24 cellular contexts compared by ENCODE assay signal in genomic region chr4:168651864-168652263, GRCh38.
"Had no signal": no experiment of that assay in that cellular context is flagged by ENCODE, and none has a peak within 500 bp of the region (broad histone marks: within the 10 kb centered on the region; RNA-seq: fewer than 3 reads in every experiment).

No MANE protein-coding gene starts in this region.

- DNase-seq: activated CD4-positive, alpha-beta memory T cell treated with anti-CD3 and anti-CD28 coated beads, Interleukin-2, amount 10 ng/mL, durations not matched to agents 7 days and 5 days; activated CD4-positive, alpha-beta T cell treated with anti-CD3 and anti-CD28 coated beads for 48 hours; activated CD4-positive, CD25-positive, alpha-beta regulatory T cell; activated effector memory CD4-positive, alpha-beta T cell treated with anti-CD3 and anti-CD28 coated beads, Interleukin-2, amount 50 U/mL, for 16 hours; activated naive CD4-positive, alpha-beta T cell treated with anti-CD3 and anti-CD28 coated beads, Interleukin-2, amount 50 U/mL, for 16 hours; activated naive CD8-positive, alpha-beta T cell treated with anti-CD3 and anti-CD28 coated beads, Interleukin-2, amount 50 U/mL, for 24 hours; body of pancreas; dermis blood vessel endothelial cell; effector memory CD4-positive, alpha-beta T cell; foreskin melanocyte; hippocampal formation; left ventricle myocardium inferior; midbrain; psoas muscle; stimulated activated CD4-positive, alpha-beta T cell treated with anti-CD3 and anti-CD28 coated beads, Interleukin-1b, Interleukin-23, amount 100 ng/mL, for 48 hours; stimulated activated naive CD8-positive, alpha-beta T cell treated with anti-CD3 and anti-CD28 coated beads, Interleukin-15, amount 100 ng/mL, for 72 hours; T1000 had no signal

- H3K36me3 ChIP-seq: cardiac muscle cell, left ventricle myocardium inferior, neural progenitor cell, right atrium auricular region, tibial nerve had no signal

- FAIRE-seq: endothelial cell of umbilical vein, urothelium cell line had no signal

- H3K27ac ChIP-seq: body of pancreas, cardiac muscle cell, left ventricle myocardium inferior, neural progenitor cell, psoas muscle, tibial nerve had no signal

- H3K4me3 ChIP-seq: body of pancreas, cardiac muscle cell, left ventricle myocardium inferior, neural progenitor cell, psoas muscle, right atrium auricular region, tibial nerve had no signal

- H3K4me1 Mint-ChIP-seq: activated CD4-positive, alpha-beta memory T cell treated with anti-CD3 and anti-CD28 coated beads, Interleukin-2, amount 10 ng/mL, durations not matched to agents 7 days and 5 days; activated naive CD8-positive, alpha-beta T cell treated with anti-CD3 and anti-CD28 coated beads, Interleukin-2, amount 50 U/mL, for 24 hours had no signal

- H3K27ac Mint-ChIP-seq: activated CD4-positive, alpha-beta memory T cell treated with anti-CD3 and anti-CD28 coated beads, Interleukin-2, amount 10 ng/mL, durations not matched to agents 7 days and 5 days; activated naive CD8-positive, alpha-beta T cell treated with anti-CD3 and anti-CD28 coated beads, Interleukin-2, amount 50 U/mL, for 24 hours; neural progenitor cell; stimulated activated naive CD8-positive, alpha-beta T cell treated with anti-CD3 and anti-CD28 coated beads, Interleukin-15, amount 100 ng/mL, for 72 hours had no signal

- ATAC-seq: activated naive CD8-positive, alpha-beta T cell treated with anti-CD3 and anti-CD28 coated beads, Interleukin-2, amount 50 U/mL, for 24 hours; body of pancreas; esophagus mucosa; psoas muscle; stimulated activated naive CD8-positive, alpha-beta T cell treated with anti-CD3 and anti-CD28 coated beads, Interleukin-15, amount 100 ng/mL, for 72 hours had no signal

- H3K4me3 Mint-ChIP-seq: activated CD4-positive, alpha-beta memory T cell treated with anti-CD3 and anti-CD28 coated beads, Interleukin-2, amount 10 ng/mL, durations not matched to agents 7 days and 5 days; activated naive CD8-positive, alpha-beta T cell treated with anti-CD3 and anti-CD28 coated beads, Interleukin-2, amount 50 U/mL, for 24 hours; neural progenitor cell; stimulated activated naive CD8-positive, alpha-beta T cell treated with anti-CD3 and anti-CD28 coated beads, Interleukin-15, amount 100 ng/mL, for 72 hours had no signal

- H3K9me3 ChIP-seq: left ventricle myocardium inferior, psoas muscle, right atrium auricular region, tibial nerve had no signal

- H3K9ac ChIP-seq: neural progenitor cell had no signal

- H3K4me1 ChIP-seq: body of pancreas had no signal

- H3K9me3 Mint-ChIP-seq: activated CD4-positive, alpha-beta memory T cell treated with anti-CD3 and anti-CD28 coated beads, Interleukin-2, amount 10 ng/mL, durations not matched to agents 7 days and 5 days; activated naive CD8-positive, alpha-beta T cell treated with anti-CD3 and anti-CD28 coated beads, Interleukin-2, amount 50 U/mL, for 24 hours; stimulated activated naive CD8-positive, alpha-beta T cell treated with anti-CD3 and anti-CD28 coated beads, Interleukin-15, amount 100 ng/mL, for 72 hours had no signal

- H3K27me3 ChIP-seq: body of pancreas, cardiac muscle cell, neural progenitor cell, right atrium auricular region, tibial nerve had no signal
